In the genomic region with DNA sequence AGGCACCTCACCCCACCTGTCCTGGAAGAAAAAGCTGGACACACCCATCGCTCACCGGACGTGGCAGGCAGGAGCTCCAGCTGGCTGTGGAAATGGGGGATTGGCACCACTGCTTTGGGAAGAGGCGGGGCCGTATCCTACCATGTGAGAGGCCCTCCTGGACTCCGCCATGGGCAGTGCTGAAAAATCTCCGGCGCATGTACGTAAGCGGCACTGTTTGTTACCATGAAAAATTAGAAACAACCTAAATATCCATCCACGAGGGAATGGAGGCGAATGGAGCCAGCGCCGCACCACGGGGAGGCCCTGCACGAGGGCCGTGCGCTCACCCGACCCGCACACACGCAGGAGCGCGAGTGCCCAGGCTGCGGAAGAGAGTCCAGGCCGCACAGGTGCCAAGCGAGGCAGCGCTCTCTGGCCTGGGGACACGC, we compare ENCODE assay signal across 1 cellular context.
TF ChIP-seq lines count a peak whose summit lies in the region.

No MANE protein-coding gene starts in this region.

TF ChIP-seq in H1, 55 proteins besides CTCF, POLR2A, EP300 and RAD21:
- TF ChIP-seq SIX5 (IDR thresholded peaks at IDR 0.05; ENCODE audit: low read depth, low read length) (no peak), NRF1 (IDR thresholded peaks at IDR 0.05; ENCODE audit: low read depth, low read length) (no peak), PHF8 (conservative IDR thresholded peaks at IDR 0.05; ENCODE audit: low read depth, low read length) (no peak), JUN (IDR thresholded peaks at IDR 0.05; ENCODE audit: low read depth, low read length) (no peak), RXRA (IDR thresholded peaks at IDR 0.05; ENCODE audit: insufficient read depth, low read depth, low read length) (no peak)
